In genomic region chr20:20802328-20802727, GRCh38 we compare ENCODE assay signal across 22 cellular contexts.
DNase-seq lines count a peak whose midpoint lies in the region; ATAC-seq, FAIRE-seq and TF ChIP-seq lines count a peak whose summit lies in the region.
"Had no signal": no experiment of that assay in that cellular context is flagged by ENCODE, and none has a peak within 500 bp of the region (broad histone marks: within the 10 kb centered on the region; RNA-seq: fewer than 3 reads in every experiment).

No MANE protein-coding gene starts in this region.

- no peak overlapping the region for H2AK5ac ChIP-seq in mesendoderm (ENCODE audit: low read length)

- no peak overlapping the region for H3K27ac ChIP-seq in BLaER1 treated with 17β-estradiol and CSF1 and Interleukin-3, amounts not matched to agents 10 nM and 100 nM
- H3K27ac ChIP-seq in endothelial cell of umbilical vein (ENCODE audit: insufficient read depth, low read depth, low read length) = peak overlapping the region; percentile 27
- no peak overlapping the region for H3K27ac ChIP-seq in mesendoderm (ENCODE audit: low read depth, low read length)
- H3K27ac ChIP-seq in body of pancreas = no peak overlapping the region
- H3K27ac ChIP-seq in CD4-positive, alpha-beta memory T cell (ENCODE audit: low read depth, low read length) = no peak overlapping the region

- TF ChIP-seq CTCF in endothelial cell of umbilical vein (IDR thresholded peaks at IDR 0.05; ENCODE audit: extremely low read depth in 1 of 2, insufficient read depth in 1 of 2, low read depth in 1 of 2, low read length in 2 of 2) = no peak
- no peak for TF ChIP-seq CTCF in body of pancreas (IDR thresholded peaks at IDR 0.05)

- peak overlapping the region in 8 of 11 experiments; percentile 11 to 63 (median 46); a peak in 16 of 22 replicates for H3K4me2 ChIP-seq in BLaER1 treated with 17β-estradiol and CSF1 and Interleukin-3, amounts not matched to agents 10 nM and 100 nM
- H3K4me2 ChIP-seq in endothelial cell of umbilical vein (ENCODE audit: insufficient read depth, low read length) = peak overlapping the region; percentile 9
- no peak overlapping the region for H3K4me2 ChIP-seq in mesendoderm (ENCODE audit: low read length)

- CTCF ChIA-PET in endothelial cell of umbilical vein (lab: Charles Lee) = interaction anchor here (0.9 to 1.6 kb wide), 5 partner anchors 12 to 41 kb away, joined by 3 to 10 read pairs (median 4); no protein-coding TSS in a partner anchor
- CTCF ChIA-PET in activated CD4-positive, alpha-beta memory T cell treated with anti-CD3 and anti-CD28 coated beads for 36 hours (lab: Charles Lee) = no interaction called here
- CTCF ChIA-PET in CD4-positive, alpha-beta memory T cell (lab: Charles Lee; ENCODE audit: partially characterized antibody) = no interaction called here

- no peaks in the 10 kb centered on the region for H3K36me3 ChIP-seq in BLaER1 treated with 17β-estradiol and CSF1 and Interleukin-3, amounts not matched to agents 10 nM and 100 nM
- H3K36me3 ChIP-seq in endothelial cell of umbilical vein (ENCODE audit: control insufficient read depth in 2 of 2, extremely low read depth in 1 of 2, insufficient read depth in 2 of 2, low read length in 2 of 2) (no peaks in the 10 kb centered on the region), mesendoderm (ENCODE audit: control insufficient read depth, insufficient read depth, low read length) (no peaks in the 10 kb centered on the region), body of pancreas (replicated peaks in 1 of 2; ENCODE audit: insufficient read depth in 1 of 2, low read depth in 2 of 2) (no peaks in the 10 kb centered on the region)
- no peaks in the 10 kb centered on the region for H3K36me3 ChIP-seq in CD4-positive, alpha-beta memory T cell (ENCODE audit: insufficient read depth, low read length)

- peaks cover 1% of the 10 kb centered on the region for H3K27me3 Mint-ChIP-seq in activated CD4-positive, alpha-beta memory T cell treated with anti-CD3 and anti-CD28 coated beads for 36 hours
- H3K27me3 Mint-ChIP-seq in CD4-positive, alpha-beta memory T cell = peaks cover 4 to 6% of the 10 kb centered on the region in 2 donors

- POLR2A ChIA-PET in endothelial cell of umbilical vein (lab: Charles Lee) = interaction anchor here (0.9 to 1.0 kb wide), 2 partner anchors 41 to 90 kb away, joined by 3 read pairs; partner anchors contain the start of gene RALGAPA2
- POLR2A ChIA-PET in activated CD4-positive, alpha-beta memory T cell treated with anti-CD3 and anti-CD28 coated beads for 36 hours (lab: Charles Lee) = no interaction called here
- POLR2A ChIA-PET in CD4-positive, alpha-beta memory T cell (lab: Charles Lee; ENCODE audit: partially characterized antibody) = no interaction called here

- H2BK120ac ChIP-seq in mesendoderm (ENCODE audit: low read depth, low read length) = no peak overlapping the region

- H3K27me3 ChIP-seq in BLaER1 treated with 17β-estradiol and CSF1 and Interleukin-3, amounts not matched to agents 10 nM and 100 nM = no peaks in the 10 kb centered on the region
- H3K27me3 ChIP-seq in endothelial cell of umbilical vein (ENCODE audit: control insufficient read depth in 2 of 2, insufficient read depth in 2 of 2, low read length in 2 of 2) (peaks cover 0 to 6% of the 10 kb centered on the region in 2 experiments), mesendoderm (ENCODE audit: insufficient read depth, low read length, poor library complexity) (no peaks in the 10 kb centered on the region), body of pancreas (no peaks in the 10 kb centered on the region)
- no peaks in the 10 kb centered on the region for H3K27me3 ChIP-seq in CD4-positive, alpha-beta memory T cell (ENCODE audit: insufficient read depth, low read length)

- dilution Hi-C loops in endothelial cell of umbilical vein (cut with MboI; ENCODE audit: extremely low pct_ligation_motif_present, low sequenced_read_pairs) = no loop called here

- no peak overlapping the region for H3K4me3 ChIP-seq in BLaER1 treated with 17β-estradiol and CSF1 and Interleukin-3, amounts not matched to agents 10 nM and 100 nM
- no peak overlapping the region for H3K4me3 ChIP-seq in Jurkat, Clone E6-1 (ENCODE audit: low read length)
- H3K4me3 ChIP-seq in endothelial cell of umbilical vein (replicated peaks in 1 of 3; ENCODE audit: insufficient read depth in 1 of 3, low read depth in 1 of 3, low read length in 3 of 3) (no peak overlapping the region), mesendoderm (ENCODE audit: low read length) (no peak overlapping the region), body of pancreas (no peak overlapping the region)
- no peak overlapping the region for H3K4me3 ChIP-seq in CD4-positive, alpha-beta memory T cell (ENCODE audit: low read length in 2 of 2)
- H3K4me3 ChIP-seq: GM12878 had no signal

- H3K18ac ChIP-seq in mesendoderm (ENCODE audit: low read length) = no peak overlapping the region

- no peak overlapping the region for H3K4me3 Mint-ChIP-seq in activated CD4-positive, alpha-beta memory T cell treated with anti-CD3 and anti-CD28 coated beads for 36 hours
- no peak overlapping the region for H3K4me3 Mint-ChIP-seq in CD4-positive, alpha-beta memory T cell
- H3K4me3 Mint-ChIP-seq: B cell; CD8-positive, alpha-beta T cell had no signal

- ATAC-seq in body of pancreas = no peak
- ATAC-seq: CD8-positive, alpha-beta T cell; GM12878 had no signal

- no TSS peak for BruUV-seq in endothelial cell of umbilical vein (replicated peaks; lab: Mats Ljungman, UMichigan)

- DNase-seq in Jurkat, Clone E6-1 (ENCODE audit: low read depth, low spot score) = peak; percentile 2
- peak; percentile 86 for DNase-seq in endothelial cell of umbilical vein (ENCODE audit: low read depth, low spot score)
- DNase-seq in mesendoderm = peak; percentile 11
- no peak for DNase-seq in body of pancreas
- DNase-seq in activated CD4-positive, alpha-beta memory T cell treated with anti-CD3 and anti-CD28 coated beads for 36 hours = no peak
- no peak for DNase-seq in AML-193 (lab: John Stamatoyannopoulos, UW)
- no peak for DNase-seq in CD4-positive, alpha-beta memory T cell
- DNase-seq: ACHN; CD8-positive, alpha-beta T cell; DND-41; GDM1; GOT3; Karpas-422; NCI-H1436; NCI-H2029 treated with DMSO at 0.1 percent for 48 hours; NCI-H2171 treated with DMSO at 0.1 percent for 48 hours; NCI-H446 treated with DMSO at 0.1 percent for 48 hours; NK-92 treated with Interleukin-12 subunit alpha and Interleukin-12 subunit beta, amount 100 ng/mL, for 24 hours; SIG-M5 had no signal

- H4K5ac ChIP-seq in mesendoderm (ENCODE audit: low read length) = no peak overlapping the region

- H3K23ac ChIP-seq in mesendoderm (ENCODE audit: low read length) = no peak overlapping the region

- H3K4ac ChIP-seq in mesendoderm (ENCODE audit: low read depth, low read length) = no peak overlapping the region

- H3K79me2 ChIP-seq in endothelial cell of umbilical vein (ENCODE audit: control insufficient read depth, insufficient read depth, low read length) (no peaks in the 10 kb centered on the region), mesendoderm (ENCODE audit: control insufficient read depth, insufficient read depth, low read length) (no peaks in the 10 kb centered on the region)

- no peaks in the 10 kb centered on the region for H3K9me3 Mint-ChIP-seq in activated CD4-positive, alpha-beta memory T cell treated with anti-CD3 and anti-CD28 coated beads for 36 hours
- H3K9me3 Mint-ChIP-seq in CD4-positive, alpha-beta memory T cell = no peaks in the 10 kb centered on the region
- H3K9me3 Mint-ChIP-seq: CD8-positive, alpha-beta T cell had no signal

- no peak overlapping the region for H2AFZ ChIP-seq in endothelial cell of umbilical vein (ENCODE audit: low read depth, low read length)

- H3K36me3 Mint-ChIP-seq in activated CD4-positive, alpha-beta memory T cell treated with anti-CD3 and anti-CD28 coated beads for 36 hours = no peaks in the 10 kb centered on the region
- H3K36me3 Mint-ChIP-seq in CD4-positive, alpha-beta memory T cell = no peaks in the 10 kb centered on the region
- H3K36me3 Mint-ChIP-seq: CD8-positive, alpha-beta T cell had no signal

- peaks cover 0 to 9% (median 0%) of the 10 kb centered on the region in 11 experiments; a peak in 3 of 22 replicates for H3K9me3 ChIP-seq in BLaER1 treated with 17β-estradiol and CSF1 and Interleukin-3, amounts not matched to agents 10 nM and 100 nM (replicated peaks in 1 of 11)
- no peaks in the 10 kb centered on the region for H3K9me3 ChIP-seq in endothelial cell of umbilical vein (replicated peaks; ENCODE audit: control insufficient read depth, insufficient read depth, low read length)
- no peaks in the 10 kb centered on the region for H3K9me3 ChIP-seq in body of pancreas
- no peaks in the 10 kb centered on the region for H3K9me3 ChIP-seq in CD4-positive, alpha-beta memory T cell (ENCODE audit: control insufficient read depth in 1 of 2, low read length in 2 of 2)

- intact Hi-C loops in endothelial cell of umbilical vein (cut with micrococcal nuclease) (loop anchor here (1.0 to 5.0 kb wide), 5 partner anchors 18 to 90 kb away; partner anchors contain the start of gene RALGAPA2), body of pancreas (cut with DNase I) (no loop called here)
- intact Hi-C loops in activated CD4-positive, alpha-beta memory T cell treated with anti-CD3 and anti-CD28 coated beads for 36 hours (cut with micrococcal nuclease) = no loop called here
- intact Hi-C loops in CD4-positive, alpha-beta memory T cell (cut with micrococcal nuclease) = no loop called here

- H2BK5ac ChIP-seq in mesendoderm (ENCODE audit: low read length) = no peak overlapping the region

- FAIRE-seq in endothelial cell of umbilical vein (lab: Jason Lieb, UNC) = peak; percentile 99
- FAIRE-seq: GM12878 had no signal

- H2BK15ac ChIP-seq in mesendoderm (replicated peaks; ENCODE audit: low read depth) = no peak overlapping the region

- WGBS in mesendoderm (ENCODE audit: extremely low coverage, insufficient coverage, low lambda C conversion rate) = no CpG with 5 or more reads among the region's 3 CpGs
- 85 to 86% methylated on average over 3 of the region's 3 CpGs for WGBS in body of pancreas, 2 donors

- TF ChIP-seq POLR2A in endothelial cell of umbilical vein (IDR thresholded peaks at IDR 0.05; ENCODE audit: low read depth, low read length) = no peak
- TF ChIP-seq POLR2A in body of pancreas (IDR thresholded peaks at IDR 0.05) = no peak

- H4K8ac ChIP-seq in mesendoderm (ENCODE audit: low read depth, low read length) = no peak overlapping the region

- peaks cover 0 to 24% (median 16%) of the 10 kb centered on the region in 10 experiments; a peak in 16 of 20 replicates for H3K4me1 ChIP-seq in BLaER1 treated with 17β-estradiol and CSF1 and Interleukin-3, amounts not matched to agents 10 nM and 100 nM
- H3K4me1 ChIP-seq in endothelial cell of umbilical vein (ENCODE audit: control insufficient read depth, extremely low read depth, insufficient read depth, low read length) (peaks cover 16% of the 10 kb centered on the region), mesendoderm (ENCODE audit: control insufficient read depth, low read depth, low read length) (peaks cover 5% of the 10 kb centered on the region), body of pancreas (no peaks in the 10 kb centered on the region)
- no peaks in the 10 kb centered on the region for H3K4me1 ChIP-seq in CD4-positive, alpha-beta memory T cell (ENCODE audit: insufficient read depth, low read length)

- H3K9ac ChIP-seq in BLaER1 treated with 17β-estradiol and CSF1 and Interleukin-3, amounts not matched to agents 10 nM and 100 nM = no peak overlapping the region
- H3K9ac ChIP-seq in endothelial cell of umbilical vein (replicated peaks; ENCODE audit: extremely low read depth, insufficient read depth, low read length) (no peak overlapping the region), mesendoderm (ENCODE audit: low read length) (no peak overlapping the region)

- H3K27ac Mint-ChIP-seq in activated CD4-positive, alpha-beta memory T cell treated with anti-CD3 and anti-CD28 coated beads for 36 hours = no peak overlapping the region
- H3K27ac Mint-ChIP-seq in CD4-positive, alpha-beta memory T cell = no peak overlapping the region
- H3K27ac Mint-ChIP-seq: B cell; CD8-positive, alpha-beta T cell had no signal

- H3K9me1 ChIP-seq in endothelial cell of umbilical vein (replicated peaks; ENCODE audit: control insufficient read depth, extremely low read depth, insufficient read depth, low read length) = no peaks in the 10 kb centered on the region

- no peaks in the 10 kb centered on the region for H3K4me1 Mint-ChIP-seq in activated CD4-positive, alpha-beta memory T cell treated with anti-CD3 and anti-CD28 coated beads for 36 hours (ENCODE audit: low read depth)
- H3K4me1 Mint-ChIP-seq in CD4-positive, alpha-beta memory T cell = no peaks in the 10 kb centered on the region
- H3K4me1 Mint-ChIP-seq: B cell had no signal

- H3K79me1 ChIP-seq in mesendoderm (ENCODE audit: low read length) = no peaks in the 10 kb centered on the region

- no peaks in the 10 kb centered on the region for H4K20me1 ChIP-seq in BLaER1 treated with 17β-estradiol and CSF1 and Interleukin-3, amounts not matched to agents 10 nM and 100 nM
- H4K20me1 ChIP-seq in endothelial cell of umbilical vein (replicated peaks; ENCODE audit: control insufficient read depth, extremely low read depth, insufficient read depth, low read length) = no peaks in the 10 kb centered on the region

- H3K56ac ChIP-seq in mesendoderm (ENCODE audit: low read length) = no peak overlapping the region

Comparison
In these comparisons a context has a peak if more than half of its experiments do, and no peak if none do; other contexts are left out.
1. DNase-seq: peak in Jurkat, Clone E6-1 (single experiment), endothelial cell of umbilical vein (single experiment) and mesendoderm (single experiment); none in body of pancreas (0 of 4), activated CD4-positive, alpha-beta memory T cell treated with anti-CD3 and anti-CD28 coated beads for 36 hours (single experiment), AML-193 (0 of 2) and CD4-positive, alpha-beta memory T cell (0 of 5).